Comparison of ENCODE assay signal across 8 cellular contexts in the genomic region with DNA sequence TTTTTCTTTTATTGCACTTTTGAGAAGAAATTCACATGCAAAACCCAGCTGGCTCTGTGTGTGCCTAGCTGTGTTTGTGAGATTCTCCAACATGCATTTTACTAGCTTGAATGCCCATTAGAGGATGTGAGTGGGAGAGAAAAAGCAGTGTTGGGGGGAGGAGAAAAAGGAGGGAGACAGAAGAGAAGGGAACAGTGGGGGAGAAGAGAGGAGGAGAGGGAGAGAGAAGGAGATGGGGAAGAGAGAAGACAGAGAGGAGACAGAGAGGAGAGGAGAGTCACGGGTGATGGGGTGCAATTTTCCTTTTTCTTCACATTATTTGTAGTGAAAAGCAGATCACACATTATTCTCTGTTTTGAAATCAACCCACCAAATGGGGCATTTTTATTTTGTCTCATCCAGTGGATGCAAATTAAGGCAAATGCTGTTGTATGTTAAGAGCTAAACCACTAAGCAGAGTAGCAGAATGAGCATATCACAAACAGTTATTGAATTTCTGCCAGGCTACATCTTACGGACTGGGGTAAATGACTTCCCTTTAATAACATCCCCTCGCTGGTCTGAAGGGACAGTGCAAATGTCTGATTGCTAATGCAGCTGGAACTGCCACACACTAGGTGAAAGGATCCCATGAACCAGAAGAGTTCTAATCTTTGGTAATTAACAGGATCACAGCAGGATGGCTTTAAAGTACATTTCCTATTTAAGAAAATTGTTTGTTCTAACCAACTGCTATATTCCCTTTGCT. TPM values are rescaled to one million over a fixed set of nuclear protein-coding genes. Genes with fewer than 3 reads are reported as not detected.
DNase-seq lines count a peak whose midpoint lies in the region; ATAC-seq, FAIRE-seq and TF ChIP-seq lines count a peak whose summit lies in the region.

No MANE protein-coding gene starts in this region.

- H3K4me1 ChIP-seq in aorta (ENCODE audit: control insufficient read depth in 1 of 2, insufficient read depth in 2 of 2, low read length in 2 of 2), result peaks cover 0 to 4% of the 10 kb centered on the region in 2 donors

- H3K36me3 Mint-ChIP-seq in brain, result peaks cover 5% of the 10 kb centered on the region
- no peaks in the 10 kb centered on the region for H3K36me3 Mint-ChIP-seq in neural crest cell (ENCODE audit: low read depth)

- H3K36me3 ChIP-seq in aorta (ENCODE audit: control insufficient read depth in 1 of 2, insufficient read depth in 2 of 2, low read length in 1 of 2), result no peaks in the 10 kb centered on the region

- peaks cover 61% of the 10 kb centered on the region for H3K4me1 Mint-ChIP-seq in brain
- H3K4me1 Mint-ChIP-seq in neural crest cell, result peaks cover 52% of the 10 kb centered on the region

- intact Hi-C loops in aorta (cut with DNase I), result loop anchor here in 1 of 2 donors (5.0 kb wide), 1 partner anchor 396 kb away; no protein-coding TSS in a partner anchor

- no peak overlapping the region for H3K4me3 ChIP-seq in aorta (ENCODE audit: low read length in 2 of 2)

- FAIRE-seq in GM18507 (lab: Jason Lieb, UNC), result peak; percentile 60

- DNase-seq in GM18507 (ENCODE audit: extremely low spot score, insufficient read length, low read depth) (no peak), NCI-H1048 (lab: John Stamatoyannopoulos, UW) (peak; percentile 27), neural crest cell (ENCODE audit: low read depth, low spot score) (no peak), aorta (no peak)

- WGBS in aorta, 2 donors, result 33 to 43% methylated on average over 3 of the region's 3 CpGs

- peak overlapping the region in 1 of 2 donors; percentile 16 for H3K27ac ChIP-seq in aorta (ENCODE audit: low read depth in 1 of 2, low read length in 2 of 2)

- H3K27me3 ChIP-seq in aorta (ENCODE audit: control insufficient read depth in 1 of 2, insufficient read depth in 2 of 2, low read length in 1 of 2), result no peaks in the 10 kb centered on the region

- H3K4me3 Mint-ChIP-seq in brain (peak overlapping the region; percentile 87 to 98 (median 92)), neural crest cell (peak overlapping the region; percentile 89)

- H3K9me3 ChIP-seq in aorta (ENCODE audit: control insufficient read depth, low read length), result no peaks in the 10 kb centered on the region

- H3K27me3 Mint-ChIP-seq in brain, result peaks cover 12% of the 10 kb centered on the region
- no peaks in the 10 kb centered on the region for H3K27me3 Mint-ChIP-seq in neural crest cell (ENCODE audit: low read depth)

- H3K9me3 Mint-ChIP-seq in brain, result no peaks in the 10 kb centered on the region
- no peaks in the 10 kb centered on the region for H3K9me3 Mint-ChIP-seq in neural crest cell

- no peak for ATAC-seq in HG03354 (IDR thresholded peaks at IDR 0.05; ENCODE audit: poor library complexity, severe bottlenecking, unreplicated experiment)
- ATAC-seq in aorta (ENCODE audit: low FRiP score), result no peak
- ATAC-seq in HG02588 (IDR thresholded peaks at IDR 0.05; ENCODE audit: unreplicated experiment), result no peak
- ATAC-seq in GM21723 (IDR thresholded peaks at IDR 0.05; ENCODE audit: unreplicated experiment), result no peak

- TF ChIP-seq CTCF in brain (conservative IDR thresholded peaks at IDR 0.05) (no peak), neural crest cell (conservative IDR thresholded peaks at IDR 0.05) (no peak)

- peak overlapping the region; percentile 94 to 98 (median 97) for H3K27ac Mint-ChIP-seq in brain
- peak overlapping the region; percentile 31 for H3K27ac Mint-ChIP-seq in neural crest cell (ENCODE audit: unreplicated experiment)

RNA-seq across cellular contexts. Expression of a gene that starts 0.9 kb away (rescaled TPM):
- 7.2 TPM for polyA plus RNA-seq in brain (ENCODE audit: insufficient read depth, low read depth, low replicate concordance)
- total RNA-seq in neural crest cell, result 6.1 and 7.1 TPM in 2 replicates
- under 1 TPM; 0.51 to 0.62 TPM for total RNA-seq in aorta
- 1 to 10 TPM in 1 of 2 donors, not detected in 1; 5.1 TPM for polyA plus RNA-seq in aorta
